ENCODE assay signal across 23 cellular contexts in the genomic region with DNA sequence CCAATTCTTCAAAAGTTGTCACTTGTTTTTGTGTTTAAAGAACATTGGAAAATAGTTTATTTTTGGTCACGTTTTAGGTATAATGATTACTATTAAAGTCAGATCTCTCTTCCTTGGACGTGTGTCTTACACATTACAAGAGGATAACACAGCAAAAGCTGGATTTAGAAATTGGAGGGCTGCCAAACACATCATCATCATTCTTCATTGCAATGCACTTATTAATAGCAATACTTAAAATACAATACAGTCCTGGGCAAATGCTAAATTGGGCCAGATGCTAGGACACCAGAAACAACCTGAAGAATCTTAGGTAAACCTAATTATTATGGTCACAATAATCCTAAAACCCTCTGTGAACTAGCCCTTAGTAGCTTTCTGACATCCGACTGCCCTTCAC.
DNase-seq lines count a peak whose midpoint lies in the region; ATAC-seq and TF ChIP-seq lines count a peak whose summit lies in the region.
"Had no signal": no experiment of that assay in that cellular context is flagged by ENCODE, and none has a peak within 500 bp of the region (broad histone marks: within the 10 kb centered on the region; RNA-seq: fewer than 3 reads in every experiment).

No MANE protein-coding gene starts in this region.

- TF ChIP-seq POLR2A in heart left ventricle (IDR thresholded peaks at IDR 0.05), result no peak
- no peak for TF ChIP-seq POLR2A in prostate gland (IDR thresholded peaks at IDR 0.05)
- TF ChIP-seq POLR2A in erythroblast (IDR thresholded peaks at IDR 0.05; ENCODE audit: low read length), result no peak

- no peak for TF ChIP-seq CTCF in HFFc6 (IDR thresholded peaks at IDR 0.05)
- TF ChIP-seq CTCF in brain microvascular endothelial cell (IDR thresholded peaks at IDR 0.05; ENCODE audit: low read depth, low read length, missing control alignments), result no peak
- no peak for TF ChIP-seq CTCF in heart left ventricle (IDR thresholded peaks at IDR 0.05)
- no peak for TF ChIP-seq CTCF in prostate gland (IDR thresholded peaks at IDR 0.05)

- DNase-seq in ELR (ENCODE audit: low read depth) (peak; percentile 63), HFFc6 (peak; percentile 34), brain microvascular endothelial cell (peak; percentile 71), heart left ventricle (peak in 3 of 5 donors; percentile 20 to 53 (median 42)), prostate gland (ENCODE audit: low spot score) (no peak), erythroblast (lab: John Stamatoyannopoulos, UW) (no peak)
- DNase-seq: activated CD4-positive, alpha-beta T cell treated with anti-CD3 and anti-CD28 coated beads for 1 hour; activated naive CD4-positive, alpha-beta T cell treated with Interleukin-2 at 50 U/mL for 16 hours; activated T-cell treated with anti-CD3 and anti-CD28 coated beads, Interleukin-2, amount 50 U/mL, for 1 hour; CD8-positive, alpha-beta T cell; central memory CD4-positive, alpha-beta T cell; DMS53; Kasumi-1; kidney glomerular epithelial cell; NCI-H2081; NCI-H510A; stimulated activated CD4-positive, alpha-beta T cell treated with anti-CD3 and anti-CD28 coated beads, Interleukin-2, amount 100 ng/mL, for 48 hours; stimulated activated naive B cell treated with anti-CD40 and anti-IgM and Interleukin-4, amounts not matched to agents 10 μg/mL and 1 μg/mL and 100 μg/mL, for 72 hours; T-cell; testis; uterus had no signal

- peaks cover 22% of the 10 kb centered on the region for H3K4me1 Mint-ChIP-seq in HFFc6 (ENCODE audit: low read depth)
- H3K4me1 Mint-ChIP-seq: memory B cell; stimulated activated naive B cell treated with anti-CD40 and anti-IgM and Interleukin-4, amounts not matched to agents 10 μg/mL and 1 μg/mL and 100 μg/mL, for 72 hours; T-cell had no signal

- peak; percentile 80 to 90 (median 84) for ATAC-seq in heart left ventricle
- ATAC-seq in GM21528 (IDR thresholded peaks at IDR 0.05; ENCODE audit: low FRiP score, unreplicated experiment), result no peak
- ATAC-seq: CD8-positive, alpha-beta T cell; stimulated activated naive B cell treated with anti-CD40 and anti-IgM and Interleukin-4, amounts not matched to agents 10 μg/mL and 1 μg/mL and 100 μg/mL, for 72 hours; T-cell had no signal

- intact Hi-C loops in heart left ventricle (cut with DNase I) (no loop called here), prostate gland (cut with DNase I) (no loop called here)

- H3K4me3 Mint-ChIP-seq in HFFc6, result no peak overlapping the region
- H3K4me3 Mint-ChIP-seq: CD8-positive, alpha-beta T cell; memory B cell; stimulated activated naive B cell treated with anti-CD40 and anti-IgM and Interleukin-4, amounts not matched to agents 10 μg/mL and 1 μg/mL and 100 μg/mL, for 72 hours; T-cell had no signal

- 29 to 34% (median 30%) methylated on average over 3 of the region's 3 CpGs for WGBS in heart left ventricle, 4 donors
- WGBS in prostate gland, result 49% methylated on average over 3 of the region's 3 CpGs

- no peaks in the 10 kb centered on the region for H3K36me3 Mint-ChIP-seq in HFFc6 (ENCODE audit: low read depth)
- H3K36me3 Mint-ChIP-seq: CD8-positive, alpha-beta T cell; memory B cell; stimulated activated naive B cell treated with anti-CD40 and anti-IgM and Interleukin-4, amounts not matched to agents 10 μg/mL and 1 μg/mL and 100 μg/mL, for 72 hours; T-cell had no signal

- H3K27ac ChIP-seq in brain microvascular endothelial cell (no peak overlapping the region), heart left ventricle (peak overlapping the region in 8 of 12 donors; percentile 15 to 82 (median 59)), prostate gland (no peak overlapping the region)
- H3K27ac ChIP-seq: testis, uterus had no signal

- H3K9me3 ChIP-seq in heart left ventricle, result peaks cover 0 to 3% (median 0%) of the 10 kb centered on the region in 12 donors
- H3K9me3 ChIP-seq in prostate gland, result no peaks in the 10 kb centered on the region
- H3K9me3 ChIP-seq: testis, uterus had no signal

- peaks cover 10% of the 10 kb centered on the region for H3K9me3 Mint-ChIP-seq in HFFc6
- H3K9me3 Mint-ChIP-seq: stimulated activated naive B cell treated with anti-CD40 and anti-IgM and Interleukin-4, amounts not matched to agents 10 μg/mL and 1 μg/mL and 100 μg/mL, for 72 hours had no signal

- H3K4me3 ChIP-seq in brain microvascular endothelial cell (ENCODE audit: low read depth, low read length) (no peak overlapping the region), heart left ventricle (no peak overlapping the region), prostate gland (no peak overlapping the region)
- H3K4me3 ChIP-seq: testis, uterus had no signal

- H3K4me1 ChIP-seq in heart left ventricle (peaks cover 0 to 6% (median 0%) of the 10 kb centered on the region in 12 donors), prostate gland (replicated peaks) (no peaks in the 10 kb centered on the region)
- H3K4me1 ChIP-seq: testis, uterus had no signal

- in situ Hi-C loops in brain microvascular endothelial cell (cut with HindIII; ENCODE audit: low pct_ligation_motif_present, low sequenced_read_pairs), result no loop called here

- H3K27ac Mint-ChIP-seq in HFFc6, result no peak overlapping the region
- H3K27ac Mint-ChIP-seq: CD8-positive, alpha-beta T cell; memory B cell; stimulated activated naive B cell treated with anti-CD40 and anti-IgM and Interleukin-4, amounts not matched to agents 10 μg/mL and 1 μg/mL and 100 μg/mL, for 72 hours; T-cell had no signal

- no peaks in the 10 kb centered on the region for H3K27me3 ChIP-seq in brain microvascular endothelial cell (replicated peaks)
- H3K27me3 ChIP-seq in heart left ventricle, result no peaks in the 10 kb centered on the region
- H3K27me3 ChIP-seq in prostate gland (replicated peaks; ENCODE audit: insufficient read depth), result no peaks in the 10 kb centered on the region
- H3K27me3 ChIP-seq: testis, uterus had no signal

- H3K27me3 Mint-ChIP-seq in HFFc6 (ENCODE audit: insufficient read depth), result no peaks in the 10 kb centered on the region
- H3K27me3 Mint-ChIP-seq: memory B cell; stimulated activated naive B cell treated with anti-CD40 and anti-IgM and Interleukin-4, amounts not matched to agents 10 μg/mL and 1 μg/mL and 100 μg/mL, for 72 hours; T-cell had no signal

- H3K36me3 ChIP-seq in brain microvascular endothelial cell (replicated peaks), result no peaks in the 10 kb centered on the region
- H3K36me3 ChIP-seq in heart left ventricle, result no peaks in the 10 kb centered on the region
- H3K36me3 ChIP-seq in prostate gland, result no peaks in the 10 kb centered on the region

Comparison
In these comparisons a context has a peak if more than half of its experiments do, and no peak if none do; other contexts are left out.
1. DNase-seq: peak in ELR (single experiment), HFFc6 (single experiment), brain microvascular endothelial cell (single experiment) and heart left ventricle (3 of 5); none in prostate gland (single experiment) and erythroblast (0 of 2).
2. H3K27ac ChIP-seq: peak in heart left ventricle (8 of 12); none in brain microvascular endothelial cell (single experiment) and prostate gland (0 of 2).